In genomic region chr10:105545101-105545500, GRCh38 we compare ENCODE assay signal across 8 cellular contexts.
"Had no signal": no experiment of that assay in that cellular context is flagged by ENCODE, and none has a peak within 500 bp of the region (broad histone marks: within the 10 kb centered on the region; RNA-seq: fewer than 3 reads in every experiment).

No MANE protein-coding gene starts in this region.

- H3K4me3 ChIP-seq: GM23338 had no signal

- FAIRE-seq: H1, H54, HepG2 had no signal

- H3K27ac ChIP-seq: HL-60 had no signal

- DNase-seq: H9, HCEC 1CT, KBM-7 had no signal

- ATAC-seq: GM23338, HepG2 had no signal
